Comparison of ENCODE assay signal across 9 cellular contexts in the genomic region with DNA sequence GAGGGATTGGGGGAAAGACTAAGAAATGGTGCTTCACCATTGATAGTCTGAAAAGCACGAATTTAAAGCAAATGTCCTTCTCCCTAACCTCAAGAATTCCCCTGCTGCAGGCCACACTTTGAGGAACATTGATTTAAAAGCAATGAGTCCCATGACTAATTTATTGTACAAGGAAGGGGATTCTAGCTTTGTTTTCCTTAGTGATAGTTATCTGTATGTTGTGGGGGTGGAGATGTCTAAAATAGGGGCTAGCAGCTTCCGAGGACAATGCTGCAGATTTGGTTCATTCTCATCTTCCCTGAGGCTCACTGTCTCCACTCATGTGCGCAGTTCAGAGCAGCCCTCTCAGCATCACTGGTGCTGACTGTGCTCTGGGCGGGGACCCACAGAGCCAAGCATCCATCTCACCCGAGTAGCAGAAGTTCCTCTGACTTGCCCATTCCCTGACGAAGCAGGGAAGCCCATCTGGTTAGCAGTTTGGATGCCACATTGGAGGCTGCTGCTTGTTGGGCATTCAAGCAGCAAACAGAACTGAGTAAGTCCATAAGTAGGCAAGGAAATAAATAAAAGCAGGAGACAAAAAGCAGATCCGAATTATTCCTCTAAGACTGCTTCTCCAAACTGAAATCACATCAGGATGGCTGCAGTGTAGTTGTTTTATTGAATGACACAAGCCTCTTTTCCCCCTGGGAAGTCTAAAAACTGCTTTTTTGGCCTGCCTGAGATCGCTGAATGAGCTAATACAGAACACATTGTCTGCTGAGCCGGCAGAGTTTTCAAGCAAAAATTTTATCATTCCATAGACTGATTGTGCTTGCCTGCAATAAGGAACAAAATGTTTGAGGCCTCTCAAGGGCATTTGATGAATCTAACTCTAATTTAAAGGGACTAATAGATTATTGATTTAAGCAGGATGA. TPM values are rescaled to one million over a fixed set of nuclear protein-coding genes. Genes with fewer than 3 reads are reported as not detected.
A peak's percentile ranks its signal among the peaks of the same experiment; 100 is the strongest.
DNase-seq lines count a peak whose midpoint lies in the region; ATAC-seq, FAIRE-seq and TF ChIP-seq lines count a peak whose summit lies in the region.
"Had no signal": no experiment of that assay in that cellular context is flagged by ENCODE, and none has a peak within 500 bp of the region (broad histone marks: within the 10 kb centered on the region; RNA-seq: fewer than 3 reads in every experiment).

No MANE protein-coding gene starts in this region.

- no peak for TF ChIP-seq CTCF in breast epithelium (IDR thresholded peaks at IDR 0.05)
- TF ChIP-seq CTCF in MCF 10A (IDR thresholded peaks at IDR 0.05; ENCODE audit: unreplicated experiment), result no peak
- TF ChIP-seq CTCF in endothelial cell of umbilical vein (IDR thresholded peaks at IDR 0.05; ENCODE audit: extremely low read depth in 1 of 2, insufficient read depth in 1 of 2, low read depth in 1 of 2, low read length in 2 of 2), result no peak
- TF ChIP-seq CTCF in mesothelial cell of epicardium (IDR thresholded peaks at IDR 0.05; ENCODE audit: unreplicated experiment), result no peak
- TF ChIP-seq CTCF in vagina (IDR thresholded peaks at IDR 0.05), result no peak

- H3K9me1 ChIP-seq in endothelial cell of umbilical vein (replicated peaks; ENCODE audit: control insufficient read depth, extremely low read depth, insufficient read depth, low read length), result no peaks in the 10 kb centered on the region

- no peak for ATAC-seq in GM21526 (IDR thresholded peaks at IDR 0.05; ENCODE audit: low FRiP score, unreplicated experiment)

- peaks cover 0 to 5% of the 10 kb centered on the region in 2 donors for H3K4me1 ChIP-seq in breast epithelium
- H3K4me1 ChIP-seq in endothelial cell of umbilical vein (ENCODE audit: control insufficient read depth, extremely low read depth, insufficient read depth, low read length), result peaks cover 70% of the 10 kb centered on the region
- peaks cover 56% of the 10 kb centered on the region for H3K4me1 ChIP-seq in vagina

- peak overlapping the region; percentile 52 for H3K4me2 ChIP-seq in endothelial cell of umbilical vein (ENCODE audit: insufficient read depth, low read length)

- TF ChIP-seq POLR2A in breast epithelium (IDR thresholded peaks at IDR 0.05), result no peak
- TF ChIP-seq POLR2A in endothelial cell of umbilical vein (IDR thresholded peaks at IDR 0.05; ENCODE audit: low read depth, low read length), result no peak
- TF ChIP-seq POLR2A in vagina (IDR thresholded peaks at IDR 0.05), result no peak
- no peak for TF ChIP-seq POLR2A in GM12891 (IDR thresholded peaks at IDR 0.05; ENCODE audit: low read depth, low read length)

- peak overlapping the region; percentile 49 for H3K9ac ChIP-seq in endothelial cell of umbilical vein (replicated peaks; ENCODE audit: extremely low read depth, insufficient read depth, low read length)

- peaks cover 4% of the 10 kb centered on the region for H3K36me3 Mint-ChIP-seq in MCF 10A (ENCODE audit: insufficient read depth, unreplicated experiment)
- peaks cover 13% of the 10 kb centered on the region for H3K36me3 Mint-ChIP-seq in mesothelial cell of epicardium

- H3K27me3 ChIP-seq in breast epithelium, result no peaks in the 10 kb centered on the region
- no peaks in the 10 kb centered on the region for H3K27me3 ChIP-seq in endothelial cell of umbilical vein (ENCODE audit: control insufficient read depth in 2 of 2, insufficient read depth in 2 of 2, low read length in 2 of 2)
- no peaks in the 10 kb centered on the region for H3K27me3 ChIP-seq in vagina

- DNase-seq in breast epithelium (ENCODE audit: low spot score in 2 of 2) (no peak), MCF 10A (ENCODE audit: unreplicated experiment) (no peak), endothelial cell of umbilical vein (ENCODE audit: low read depth, low spot score) (peak; percentile 69), mesothelial cell of epicardium (ENCODE audit: low spot score in 2 of 2, unreplicated experiment in 2 of 2) (no peak), vagina (ENCODE audit: extremely low spot score in 2 of 2) (no peak), 8988T (no peak), GM12891 (ENCODE audit: insufficient read length, low spot score) (no peak)

- H3K4me3 Mint-ChIP-seq in MCF 10A (ENCODE audit: unreplicated experiment), result no peak overlapping the region
- peak overlapping the region; percentile 51 for H3K4me3 Mint-ChIP-seq in mesothelial cell of epicardium

- POLR2A ChIA-PET in MCF 10A (lab: Yijun Ruan, JAX), result interaction anchor here (1.0 to 1.6 kb wide), 2 partner anchors 12 to 167 kb away, joined by 3 read pairs; no protein-coding TSS in a partner anchor
- POLR2A ChIA-PET in endothelial cell of umbilical vein (lab: Charles Lee), result interaction anchor here (0.7 to 2.0 kb wide), 3 partner anchors 22 to 28 kb away, joined by 3 to 10 read pairs (median 8); partner anchors contain the start of gene RARB

- H2AFZ ChIP-seq in endothelial cell of umbilical vein (ENCODE audit: low read depth, low read length), result peak overlapping the region; percentile 5

- no peaks in the 10 kb centered on the region for H3K9me3 ChIP-seq in breast epithelium
- no peaks in the 10 kb centered on the region for H3K9me3 ChIP-seq in endothelial cell of umbilical vein (replicated peaks; ENCODE audit: control insufficient read depth, insufficient read depth, low read length)
- no peaks in the 10 kb centered on the region for H3K9me3 ChIP-seq in vagina

- H3K36me3 ChIP-seq in breast epithelium (no peaks in the 10 kb centered on the region), endothelial cell of umbilical vein (ENCODE audit: control insufficient read depth in 2 of 2, extremely low read depth in 1 of 2, insufficient read depth in 2 of 2, low read length in 2 of 2) (no peaks in the 10 kb centered on the region), vagina (no peaks in the 10 kb centered on the region)

- H3K27ac Mint-ChIP-seq in MCF 10A (ENCODE audit: low read depth, unreplicated experiment) (no peak overlapping the region), mesothelial cell of epicardium (peak overlapping the region; percentile 95)

- H3K27me3 Mint-ChIP-seq in MCF 10A (ENCODE audit: insufficient read depth, unreplicated experiment), result no peaks in the 10 kb centered on the region
- no peaks in the 10 kb centered on the region for H3K27me3 Mint-ChIP-seq in mesothelial cell of epicardium (ENCODE audit: low read depth)

- dilution Hi-C loops in endothelial cell of umbilical vein (cut with MboI; ENCODE audit: extremely low pct_ligation_motif_present, low sequenced_read_pairs), result no loop called here

- H3K9me3 Mint-ChIP-seq in MCF 10A (ENCODE audit: unreplicated experiment) (no peaks in the 10 kb centered on the region), mesothelial cell of epicardium (no peaks in the 10 kb centered on the region)

- BruUV-seq in MCF 10A (replicated peaks; lab: Mats Ljungman, UMichigan) (no TSS peak), endothelial cell of umbilical vein (replicated peaks; lab: Mats Ljungman, UMichigan) (no TSS peak)

- intact Hi-C loops in breast epithelium (cut with DNase I; ENCODE audit: low total_unique reads) (no loop called here), MCF 10A (cut with micrococcal nuclease) (no loop called here), endothelial cell of umbilical vein (cut with micrococcal nuclease) (loop anchor here (1.0 kb wide), 2 partner anchors 16 to 139 kb away; no protein-coding TSS in a partner anchor), vagina (cut with DNase I) (no loop called here)

- H3K4me1 Mint-ChIP-seq in MCF 10A (ENCODE audit: insufficient read depth, unreplicated experiment) (peaks cover 4% of the 10 kb centered on the region), mesothelial cell of epicardium (peaks cover 83% of the 10 kb centered on the region)

- H3K4me3 ChIP-seq in breast epithelium (peak overlapping the region in 2 of 3 donors; percentile 1 to 39), endothelial cell of umbilical vein (replicated peaks in 1 of 3; ENCODE audit: insufficient read depth in 1 of 3, low read depth in 1 of 3, low read length in 3 of 3) (no peak overlapping the region), vagina (no peak overlapping the region)

- no peaks in the 10 kb centered on the region for H4K20me1 ChIP-seq in endothelial cell of umbilical vein (replicated peaks; ENCODE audit: control insufficient read depth, extremely low read depth, insufficient read depth, low read length)

- FAIRE-seq in endothelial cell of umbilical vein (lab: Jason Lieb, UNC) (peak; percentile 38), GM12891 (lab: Jason Lieb, UNC) (no peak)
- FAIRE-seq: A204.1 had no signal

- H3K27ac ChIP-seq in breast epithelium (peak overlapping the region; percentile 78 to 80), endothelial cell of umbilical vein (ENCODE audit: insufficient read depth, low read depth, low read length) (peak overlapping the region; percentile 77), vagina (peak overlapping the region; percentile 76)

- CTCF ChIA-PET in MCF 10A (lab: Yijun Ruan, JAX), result interaction anchor here (3.6 kb wide), 1 partner anchor 14 kb away, joined by 17 read pairs; no protein-coding TSS in a partner anchor
- CTCF ChIA-PET in endothelial cell of umbilical vein (lab: Charles Lee), result interaction anchor here (0.6 to 3.3 kb wide), 12 partner anchors 8 to 139 kb away, joined by 3 to 20 read pairs (median 5); no protein-coding TSS in a partner anchor

- peaks cover 39% of the 10 kb centered on the region for H3K79me2 ChIP-seq in endothelial cell of umbilical vein (ENCODE audit: control insufficient read depth, insufficient read depth, low read length)

TF ChIP-seq in endothelial cell of umbilical vein, 7 proteins besides CTCF, POLR2A, EP300 and RAD21:
- TF ChIP-seq GATA2 (IDR thresholded peaks at IDR 0.05; ENCODE audit: insufficient read depth, insufficient read length, low read depth, low read length) (peak; percentile 74), JUN (IDR thresholded peaks at IDR 0.05; ENCODE audit: borderline replicate concordance, insufficient read depth, insufficient read length, low read depth) (no peak)

TF ChIP-seq in GM12891, 5 proteins besides CTCF, POLR2A, EP300 and RAD21 (continues in another document):
- TF ChIP-seq TAF1 (IDR thresholded peaks at IDR 0.05; ENCODE audit: low read depth, low read length), result no peak
- no peak for TF ChIP-seq PAX5 (IDR thresholded peaks at IDR 0.05; ENCODE audit: insufficient read depth, low read length, severe bottlenecking)
- no peak for TF ChIP-seq SPI1 (IDR thresholded peaks at IDR 0.05; ENCODE audit: low read depth, low read length)

RNA-seq across cellular contexts. Expression of gene RARB, which starts 27.5 kb away (rescaled TPM):
- total RNA-seq in breast epithelium (10 to 100 TPM in 1 of 3 donors, 1 to 10 TPM in 1, under 1 TPM in 1; 0.80 to 20.1 (median 8.2) TPM), MCF 10A (2022) (not detected in 2 replicates), endothelial cell of umbilical vein (19.3 and 23.4 TPM in 2 replicates), mesothelial cell of epicardium (106 to 117 TPM (median 117 TPM) in 3 replicates), vagina (15.0 TPM)
- polyA plus RNA-seq in endothelial cell of umbilical vein, result 13.6 and 15.3 TPM in 2 replicates
- 17.9 and 18.9 TPM in 2 replicates for polyA plus RNA-seq in endothelial cell of umbilical vein (2011; cell fraction: cytosol; rRNA removed)
- polyA plus RNA-seq in endothelial cell of umbilical vein (2011; cell fraction: nucleus; rRNA removed), result 27.6 and 30.3 TPM in 2 replicates
- polyA plus RNA-seq in endothelial cell of umbilical vein (2012), result 34.3 and 35.5 TPM in 2 replicates
- polyA minus RNA-seq in endothelial cell of umbilical vein, result 44.0 and 59.0 TPM in 2 replicates
- polyA minus RNA-seq in endothelial cell of umbilical vein (2011; cell fraction: cytosol; rRNA and poly(A)+ RNA removed), result not detected
- polyA minus RNA-seq in endothelial cell of umbilical vein (2011; cell fraction: nucleus; rRNA and poly(A)+ RNA removed), result 127 and 202 TPM in 2 replicates
- polyA plus RNA-seq in GM12891 (2012; ENCODE audit: low read depth, missing spikeins), result not detected

Comparison
In these comparisons a context has a peak if more than half of its experiments do, and no peak if none do; other contexts are left out.
1. H3K4me3 ChIP-seq: peak in breast epithelium (2 of 3); none in endothelial cell of umbilical vein (0 of 3) and vagina (0 of 2).
2. Peak in every context shown above with its lines, with median percentiles within 50 percentile points of each other: H3K27ac ChIP-seq.